ENCODE assay signal across 8 cellular contexts in genomic region chr4:154579927-154580326, GRCh38. TPM values are rescaled to one million over a fixed set of nuclear protein-coding genes. Genes with fewer than 3 reads are reported as not detected.
"Had no signal": no experiment of that assay in that cellular context is flagged by ENCODE, and none has a peak within 500 bp of the region (broad histone marks: within the 10 kb centered on the region; RNA-seq: fewer than 3 reads in every experiment).

No MANE protein-coding gene starts in this region.

- DNase-seq: GDM1, GF-D8 had no signal

- ATAC-seq: GM12878 had no signal

- FAIRE-seq: GM12878, GM12891, GM12892, GM18507, GM19239 had no signal

- H3K4me3 ChIP-seq: GM12878 had no signal

RNA-seq across cellular contexts. Expression of gene FGA, which starts 10.6 kb away (rescaled TPM):
- total RNA-seq: G401 had no signal
- polyA plus RNA-seq: GM12878 had no signal

RNA-seq across cellular contexts. Expression of gene FGB, which starts 17.1 kb away (rescaled TPM):
- total RNA-seq: G401 had no signal

RNA-seq across cellular contexts. Expression of gene FGG, which starts 32.5 kb away (rescaled TPM):
- total RNA-seq: G401 had no signal
- polyA plus RNA-seq: GM12878 had no signal
